In genomic region chr10:33441561-33441960, GRCh38 we compare ENCODE assay signal across 17 cellular contexts.
DNase-seq lines count a peak whose midpoint lies in the region; ATAC-seq and TF ChIP-seq lines count a peak whose summit lies in the region.
"Had no signal": no experiment of that assay in that cellular context is flagged by ENCODE, and none has a peak within 500 bp of the region (broad histone marks: within the 10 kb centered on the region; RNA-seq: fewer than 3 reads in every experiment).

No MANE protein-coding gene starts in this region.

- no peaks in the 10 kb centered on the region for H3K36me3 ChIP-seq in fibroblast of lung (ENCODE audit: control insufficient read depth, insufficient read depth, low read length)
- H3K36me3 ChIP-seq: left lung, suprapubic skin had no signal

- no peak overlapping the region for H3K4me2 ChIP-seq in fibroblast of lung (ENCODE audit: extremely low read depth, insufficient read depth, low read length)

- H3K4me3 ChIP-seq in fibroblast of lung (replicated peaks in 1 of 4; ENCODE audit: control extremely low read depth in 1 of 4, insufficient read depth in 1 of 4, low read depth in 3 of 4, low read length in 4 of 4), result no peak overlapping the region
- H3K4me3 ChIP-seq: left lung, suprapubic skin had no signal

- no peak overlapping the region for H2AFZ ChIP-seq in fibroblast of lung (ENCODE audit: low read length)

- H3K9me3 Mint-ChIP-seq in stimulated activated naive CD8-positive, alpha-beta T cell treated with anti-CD3 and anti-CD28 coated beads, Interleukin-15, amount 100 ng/mL, for 72 hours, result no peaks in the 10 kb centered on the region
- H3K9me3 Mint-ChIP-seq in nephron progenitor cell, result peaks cover 14% of the 10 kb centered on the region
- H3K9me3 Mint-ChIP-seq: activated B cell treated with CpG ODN at 0.5 μM for 24 hours had no signal

- no peaks in the 10 kb centered on the region for H3K27me3 ChIP-seq in fibroblast of lung (ENCODE audit: control insufficient read depth, insufficient read depth, low read length)
- H3K27me3 ChIP-seq: left lung, suprapubic skin had no signal

- no peak overlapping the region for H3K27ac Mint-ChIP-seq in stimulated activated naive CD8-positive, alpha-beta T cell treated with anti-CD3 and anti-CD28 coated beads, Interleukin-15, amount 100 ng/mL, for 72 hours
- H3K27ac Mint-ChIP-seq in nephron progenitor cell, result no peak overlapping the region
- H3K27ac Mint-ChIP-seq: activated B cell treated with CpG ODN at 0.5 μM for 24 hours, T-cell had no signal

- no peaks in the 10 kb centered on the region for H3K4me1 ChIP-seq in fibroblast of lung (ENCODE audit: control insufficient read depth, extremely low read depth, insufficient read depth, low read length)
- H3K4me1 ChIP-seq: left lung, suprapubic skin had no signal

- H3K9ac ChIP-seq in fibroblast of lung (ENCODE audit: insufficient read depth, low read length), result no peak overlapping the region

- H4K20me1 ChIP-seq in fibroblast of lung (ENCODE audit: control insufficient read depth, extremely low read depth, insufficient read depth, low read length), result no peaks in the 10 kb centered on the region

- H3K27me3 Mint-ChIP-seq in stimulated activated naive CD8-positive, alpha-beta T cell treated with anti-CD3 and anti-CD28 coated beads, Interleukin-15, amount 100 ng/mL, for 72 hours, result peaks cover 13% of the 10 kb centered on the region
- H3K27me3 Mint-ChIP-seq in nephron progenitor cell (ENCODE audit: low read depth, poor library complexity), result no peaks in the 10 kb centered on the region
- H3K27me3 Mint-ChIP-seq: activated B cell treated with CpG ODN at 0.5 μM for 24 hours had no signal

- no peak for ATAC-seq in stimulated activated naive CD8-positive, alpha-beta T cell treated with anti-CD3 and anti-CD28 coated beads, Interleukin-15, amount 100 ng/mL, for 72 hours
- ATAC-seq: left lung, T-cell had no signal

- H3K4me1 Mint-ChIP-seq in stimulated activated naive CD8-positive, alpha-beta T cell treated with anti-CD3 and anti-CD28 coated beads, Interleukin-15, amount 100 ng/mL, for 72 hours, result no peaks in the 10 kb centered on the region
- H3K4me1 Mint-ChIP-seq in nephron progenitor cell, result no peaks in the 10 kb centered on the region
- H3K4me1 Mint-ChIP-seq: activated B cell treated with CpG ODN at 0.5 μM for 24 hours, T-cell had no signal

- H3K79me2 ChIP-seq in fibroblast of lung (ENCODE audit: control insufficient read depth, insufficient read depth, low read length), result no peaks in the 10 kb centered on the region

- H3K4me3 Mint-ChIP-seq in stimulated activated naive CD8-positive, alpha-beta T cell treated with anti-CD3 and anti-CD28 coated beads, Interleukin-15, amount 100 ng/mL, for 72 hours, result no peak overlapping the region
- no peak overlapping the region for H3K4me3 Mint-ChIP-seq in nephron progenitor cell
- H3K4me3 Mint-ChIP-seq: activated B cell treated with CpG ODN at 0.5 μM for 24 hours, T-cell had no signal

- DNase-seq in CD1c-positive myeloid dendritic cell (ENCODE audit: extremely low spot score) (peak; percentile 15), Kasumi-1 (lab: John Stamatoyannopoulos, UW) (peak; percentile 77 to 80), SK-MEL-5 (ENCODE audit: low read depth, low spot score) (peak; percentile 2), fibroblast of lung (ENCODE audit: low read depth in 2 of 2) (peak; percentile 13 to 17), nephron progenitor cell (no peak), NCI-H524 treated with DMSO at 0.1 percent for 48 hours (lab: John Stamatoyannopoulos, UW) (no peak), COR-L47 (lab: John Stamatoyannopoulos, UW) (no peak)
- no peak for DNase-seq in stimulated activated naive CD8-positive, alpha-beta T cell treated with anti-CD3 and anti-CD28 coated beads, Interleukin-15, amount 100 ng/mL, for 72 hours
- DNase-seq: activated B cell treated with CpG ODN at 0.5 μM for 24 hours; activated effector memory CD4-positive, alpha-beta T cell treated with anti-CD3 and anti-CD28 coated beads, Interleukin-2, amount 50 U/mL, for 16 hours; amniotic stem cell; cerebellar nuclear complex; left lung; RPMI8226; stimulated activated CD4-positive, alpha-beta T cell treated with anti-CD3 and anti-CD28 coated beads, Interleukin-4, amount 100 ng/mL, for 24 hours; T-cell had no signal

- H3K36me3 Mint-ChIP-seq in nephron progenitor cell (ENCODE audit: low read depth), result peaks cover 5% of the 10 kb centered on the region
- H3K36me3 Mint-ChIP-seq: T-cell had no signal

- H3K27ac ChIP-seq in fibroblast of lung (ENCODE audit: insufficient read depth, low read length), result no peak overlapping the region
- H3K27ac ChIP-seq: left lung, suprapubic skin had no signal

- TF ChIP-seq CTCF in fibroblast of lung (conservative IDR thresholded peaks at IDR 0.05 in 1 of 2, IDR thresholded peaks at IDR 0.05 in 1 of 2; ENCODE audit: low read depth in 1 of 2, low read length in 2 of 2) (no peak), nephron progenitor cell (IDR thresholded peaks at IDR 0.05) (no peak)

- no peaks in the 10 kb centered on the region for H3K9me3 ChIP-seq in fibroblast of lung (ENCODE audit: control insufficient read depth, insufficient read depth, low read depth, low read length)
- H3K9me3 ChIP-seq: left lung, suprapubic skin had no signal

- in situ Hi-C loops in SK-MEL-5 (cut with HindIII; ENCODE audit: low pct_unique_long_range_greater_than_20kb, low sequenced_read_pairs), result no loop called here

Comparison
In these comparisons a context has a peak if more than half of its experiments do, and no peak if none do; other contexts are left out.
1. DNase-seq: peak in CD1c-positive myeloid dendritic cell (single experiment), Kasumi-1 (2 of 2), SK-MEL-5 (single experiment) and fibroblast of lung (2 of 2); none in stimulated activated naive CD8-positive, alpha-beta T cell treated with anti-CD3 and anti-CD28 coated beads, Interleukin-15, amount 100 ng/mL, for 72 hours (0 of 2), nephron progenitor cell (single experiment), NCI-H524 treated with DMSO at 0.1 percent for 48 hours (single experiment) and COR-L47 (single experiment).